Comparison of ENCODE assay signal across 16 cellular contexts in genomic region chr7:116906391-116906790, GRCh38. TPM values are rescaled to one million over a fixed set of nuclear protein-coding genes. Genes with fewer than 3 reads are reported as not detected.
DNase-seq lines count a peak whose midpoint lies in the region; TF ChIP-seq lines count a peak whose summit lies in the region.
"Had no signal": no experiment of that assay in that cellular context is flagged by ENCODE, and none has a peak within 500 bp of the region (broad histone marks: within the 10 kb centered on the region; RNA-seq: fewer than 3 reads in every experiment).

No MANE protein-coding gene starts in this region.

- no peak for TF ChIP-seq CTCF in spleen (IDR thresholded peaks at IDR 0.05 in 8 of 11, conservative IDR thresholded peaks at IDR 0.05 in 3 of 11)

- WGBS in spleen, 5 donors: 89 to 100% (median 95%) methylated on average over 1 of the region's 1 CpG

- no peaks in the 10 kb centered on the region for H3K27me3 ChIP-seq in spleen (replicated peaks in 1 of 7)

- DNase-seq in DMS 273 (lab: John Stamatoyannopoulos, UW; ENCODE audit: unreplicated experiment) (peak; percentile 66), DMS 273 treated with DMSO at 0.1 percent for 48 hours (lab: John Stamatoyannopoulos, UW) (no peak), NCI-H2171 (lab: John Stamatoyannopoulos, UW) (peak; percentile 1), cerebellum (ENCODE audit: low spot score) (peak; percentile 53), AML-193 (lab: John Stamatoyannopoulos, UW) (no peak), SIG-M5 (lab: John Stamatoyannopoulos, UW) (no peak), midbrain (lab: John Stamatoyannopoulos, UW) (no peak), spleen (no peak)
- DNase-seq: CD4-positive, alpha-beta memory T cell; DMS53; H7 had no signal

- no peak for TF ChIP-seq POLR2A in spleen (IDR thresholded peaks at IDR 0.05)

- no peak overlapping the region for H3K4me3 ChIP-seq in spleen
- H3K4me3 ChIP-seq: GM23338, K562 had no signal

- intact Hi-C loops in spleen (cut with DNase I; ENCODE audit: low total_unique reads): no loop called here

- no peak overlapping the region for H3K27ac ChIP-seq in spleen
- H3K27ac ChIP-seq: 22Rv1, C4-2B, HL-60 had no signal

- H3K36me3 ChIP-seq in spleen: peaks cover 0 to 91% (median 44%) of the 10 kb centered on the region in 6 donors

- no peaks in the 10 kb centered on the region for H3K9me3 ChIP-seq in spleen

- H3K4me1 ChIP-seq in spleen: no peaks in the 10 kb centered on the region

RNA-seq across cellular contexts. Expression of gene CAPZA2, which starts 44.0 kb away (rescaled TPM):
- 121 TPM for total RNA-seq in cerebellum
- total RNA-seq in spleen: 100 to 1,000 TPM; 117 to 263 (median 186) TPM
- 10 to 100 TPM; 27.6 to 68.1 (median 38.6) TPM for polyA plus RNA-seq in spleen

RNA-seq across cellular contexts. Expression of gene ST7, which starts 46.9 kb away (rescaled TPM):
- 50.1 TPM for total RNA-seq in cerebellum
- 10 to 100 TPM; 11.7 to 36.4 (median 16.5) TPM for total RNA-seq in spleen
- polyA plus RNA-seq in spleen: 10 to 100 TPM in 1 of 3 donors, 1 to 10 TPM in 2; 4.7 to 10.6 (median 5.5) TPM

Comparison
In these comparisons a context has a peak if more than half of its experiments do, and no peak if none do; other contexts are left out.
1. DNase-seq: peak in DMS 273 (single experiment), NCI-H2171 (single experiment) and cerebellum (single experiment); none in DMS 273 treated with DMSO at 0.1 percent for 48 hours (single experiment), AML-193 (0 of 2), SIG-M5 (single experiment), midbrain (single experiment) and spleen (single experiment).